8 cellular contexts compared by ENCODE assay signal in the genomic region with DNA sequence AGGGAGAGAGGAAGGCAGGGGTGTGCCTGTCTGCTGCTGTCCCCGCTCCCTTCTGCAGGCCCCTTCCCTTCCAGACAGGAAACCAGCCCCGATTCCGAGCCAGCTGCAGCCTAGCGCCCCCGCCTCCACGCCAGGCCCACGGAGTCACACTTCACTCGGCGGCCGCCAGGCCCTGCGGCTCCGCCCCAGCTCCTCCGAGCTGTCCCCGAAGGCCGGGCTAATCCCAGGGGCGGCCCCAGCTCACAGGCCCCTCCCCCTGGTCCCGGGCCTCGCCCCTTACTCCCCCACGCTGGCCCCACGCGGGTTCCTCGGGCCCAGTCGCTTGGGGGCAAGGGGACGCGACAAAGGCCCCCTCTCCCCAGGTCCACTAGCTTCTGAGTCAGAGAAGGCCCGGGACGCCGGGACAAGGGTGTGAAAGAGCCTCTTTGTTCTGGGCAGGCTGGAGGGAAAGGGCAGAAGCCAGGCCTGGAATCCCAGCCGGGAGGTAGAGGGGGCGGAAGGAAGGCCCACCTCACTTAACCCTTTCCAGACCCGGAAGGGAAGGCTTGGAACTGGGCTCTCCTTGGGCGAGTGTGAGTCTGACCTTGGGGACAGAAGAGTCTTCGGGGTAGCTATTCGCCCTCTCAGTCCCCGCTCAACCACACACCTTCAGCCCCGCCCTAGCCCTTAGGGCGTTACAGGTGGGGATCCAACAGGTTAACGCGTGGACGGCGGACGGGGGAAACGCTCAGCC. TPM values are rescaled to one million over a fixed set of nuclear protein-coding genes. Genes with fewer than 3 reads are reported as not detected.
DNase-seq lines count a peak whose midpoint lies in the region; TF ChIP-seq lines count a peak whose summit lies in the region.

No MANE protein-coding gene starts in this region.

- TF ChIP-seq CTCF in GM12872 (IDR thresholded peaks at IDR 0.05; ENCODE audit: insufficient read depth, low read depth, low read length): peak; percentile 45
- peak; percentile 18 for TF ChIP-seq CTCF in cardiac fibroblast (IDR thresholded peaks at IDR 0.05; ENCODE audit: low read depth, low read length)

- H3K9ac ChIP-seq in skeletal muscle satellite cell (ENCODE audit: low read depth, low read length): peak overlapping the region; percentile 84

- H3K9me3 ChIP-seq in MG63 (no peaks in the 10 kb centered on the region), skeletal muscle satellite cell (replicated peaks; ENCODE audit: low read length) (no peaks in the 10 kb centered on the region)

- CTCF ChIA-PET in HEK293T (lab: Yijun Ruan, JAX): interaction anchor here (0.9 to 1.0 kb wide), 2 partner anchors 56 to 91 kb away, joined by 3 read pairs; no protein-coding TSS in a partner anchor

- no peaks in the 10 kb centered on the region for H3K27me3 ChIP-seq in MG63
- peaks cover 19% of the 10 kb centered on the region for H3K27me3 ChIP-seq in skeletal muscle satellite cell (ENCODE audit: control insufficient read depth, insufficient read depth, low read length)

- H3K4me3 ChIP-seq in MG63: peak overlapping the region; percentile 53
- peak overlapping the region; percentile 59 to 71 for H3K4me3 ChIP-seq in cardiac fibroblast (replicated peaks in 1 of 2; ENCODE audit: low read depth in 2 of 2, low read length in 2 of 2)
- peak overlapping the region; percentile 74 for H3K4me3 ChIP-seq in skeletal muscle satellite cell (ENCODE audit: low read length)

- peaks cover 27 to 29% of the 10 kb centered on the region in 2 donors for H3K4me1 Mint-ChIP-seq in immature natural killer cell

- no peaks in the 10 kb centered on the region; the same call in none of the 2 replicates for H3K36me3 ChIP-seq in MG63
- H3K36me3 ChIP-seq in skeletal muscle satellite cell (ENCODE audit: insufficient read depth, low read length): no peaks in the 10 kb centered on the region

- peak overlapping the region; percentile 97 for H3K4me2 ChIP-seq in skeletal muscle satellite cell (ENCODE audit: low read length)

- peak overlapping the region in 4 of 6 donors; percentile 48 to 85 (median 80) for H3K27ac Mint-ChIP-seq in immature natural killer cell

- POLR2A ChIA-PET in HEK293T (lab: Yijun Ruan, JAX): interaction anchor here (0.8 to 3.6 kb wide), 16 partner anchors 8 to 67 kb away, joined by 3 to 81 read pairs (median 6); a partner anchor contains a TSS

- H3K4me3 Mint-ChIP-seq in immature natural killer cell: peak overlapping the region; percentile 70 to 83 (median 81)

- peaks cover 6 to 8% (median 6%) of the 10 kb centered on the region in 3 donors for H3K27me3 Mint-ChIP-seq in immature natural killer cell (ENCODE audit: low read depth in 3 of 3)

- no peaks in the 10 kb centered on the region for H3K9me3 Mint-ChIP-seq in immature natural killer cell

- H3K36me3 Mint-ChIP-seq in immature natural killer cell: no peaks in the 10 kb centered on the region

- peaks cover 62% of the 10 kb centered on the region for H3K4me1 ChIP-seq in skeletal muscle satellite cell (ENCODE audit: control insufficient read depth, insufficient read depth, low read length)

- DNase-seq in 8988T (peak; percentile 100), HEK293T (ENCODE audit: extremely low spot score) (peak; percentile 94), MG63 (peak; percentile 93), SKM-1 treated with dmso at 0.1 percent for 144 hours (lab: John Stamatoyannopoulos, UW; ENCODE audit: unreplicated experiment) (peak; percentile 70), cardiac fibroblast (ENCODE audit: low read depth in 2 of 2) (peak; percentile 77 to 91), immature natural killer cell (peak; percentile 73 to 82 (median 76))

TF ChIP-seq in HEK293T, 16 proteins besides CTCF, POLR2A, EP300 and RAD21:
- TF ChIP-seq TARDBP (IDR thresholded peaks at IDR 0.05) (peak; percentile 81), L3MBTL2 (conservative IDR thresholded peaks at IDR 0.05) (peak; percentile 76), ELF4 (IDR thresholded peaks at IDR 0.05) (peak; percentile 87), FOXK2 (IDR thresholded peaks at IDR 0.05) (no peak)
TF ChIP-seq in HEK293T: peak in this region for 3.

RNA-seq across cellular contexts. Expression of a gene that starts 1.2 kb away (rescaled TPM):
- total RNA-seq in MG63 (2014; rRNA removed; shearing (Covaris generic); ENCODE audit: low replicate concordance): 8.8 and 12.7 TPM in 2 replicates
- 10 to 100 TPM in 1 of 3 donors, 1 to 10 TPM in 2; 5.8 to 10.8 (median 8.4) TPM for polyA plus RNA-seq in immature natural killer cell
- 6.8 and 7.6 TPM in 2 replicates for total RNA-seq in skeletal muscle satellite cell (2012; rRNA removed)

RNA-seq across cellular contexts. Expression of a gene that starts 14.3 kb away (rescaled TPM):
- 14.0 and 60.4 TPM in 2 replicates for total RNA-seq in MG63 (2014; rRNA removed; shearing (Covaris generic); ENCODE audit: low replicate concordance)
- polyA plus RNA-seq in immature natural killer cell: 10 to 100 TPM in 1 of 3 donors, 1 to 10 TPM in 2; 3.9 to 11.1 (median 9.3) TPM
- 8.1 and 13.8 TPM in 2 replicates for total RNA-seq in skeletal muscle satellite cell (2012; rRNA removed)

RNA-seq across cellular contexts. Expression of a gene that starts 17.7 kb away (rescaled TPM):
- total RNA-seq in MG63 (2014; rRNA removed; shearing (Covaris generic); ENCODE audit: low replicate concordance): 7.5 and 15.4 TPM in 2 replicates
- 10 to 100 TPM; 45.6 to 56.1 (median 54.0) TPM for polyA plus RNA-seq in immature natural killer cell
- total RNA-seq in skeletal muscle satellite cell (2012; rRNA removed): 17.0 and 18.6 TPM in 2 replicates

RNA-seq across cellular contexts. Expression of a gene that starts 19.0 kb away (rescaled TPM):
- 25.3 and 26.9 TPM in 2 replicates for total RNA-seq in MG63 (2014; rRNA removed; shearing (Covaris generic); ENCODE audit: low replicate concordance)
- 10 to 100 TPM; 38.0 to 94.8 (median 47.7) TPM for polyA plus RNA-seq in immature natural killer cell
- 55.8 and 62.0 TPM in 2 replicates for total RNA-seq in skeletal muscle satellite cell (2012; rRNA removed)

RNA-seq across cellular contexts. Expression of a gene that starts 19.1 kb away (rescaled TPM):
- total RNA-seq in MG63 (2014; rRNA removed; shearing (Covaris generic); ENCODE audit: low replicate concordance): not detected in 2 replicates
- 1 to 10 TPM in 2 of 3 donors, not detected in 1; 1.6 TPM for polyA plus RNA-seq in immature natural killer cell
- 1.3 TPM in 2 replicates for total RNA-seq in skeletal muscle satellite cell (2012; rRNA removed)

Comparison
In these comparisons a context has a peak if more than half of its experiments do, and no peak if none do; other contexts are left out.
1. Peak in every context shown above with its lines: DNase-seq and H3K4me3 ChIP-seq.